8 cellular contexts compared by ENCODE assay signal in genomic region chr22:50530857-50531545, GRCh38. TPM values are rescaled to one million over a fixed set of nuclear protein-coding genes. Genes with fewer than 3 reads are reported as not detected.
DNase-seq lines count a peak whose midpoint lies in the region; ATAC-seq and TF ChIP-seq lines count a peak whose summit lies in the region.
"Had no signal": no experiment of that assay in that cellular context is flagged by ENCODE, and none has a peak within 500 bp of the region (broad histone marks: within the 10 kb centered on the region; RNA-seq: fewer than 3 reads in every experiment).

No MANE protein-coding gene starts in this region.

- H3K27me3 Mint-ChIP-seq in activated CD8-positive, alpha-beta T cell treated with anti-CD3 and anti-CD28 coated beads for 36 hours = no peaks in the 10 kb centered on the region

- no peaks in the 10 kb centered on the region for H3K36me3 ChIP-seq in endocrine pancreas (ENCODE audit: control insufficient read depth, insufficient read depth, low read length)

- TF ChIP-seq CTCF in activated CD8-positive, alpha-beta T cell treated with anti-CD3 and anti-CD28 coated beads for 36 hours (IDR thresholded peaks at IDR 0.05) = no peak

- in situ Hi-C loops in GM18951 (cut with MboI; ENCODE audit: low sequenced_read_pairs, unreplicated experiment) = no loop called here

- peaks cover 36% of the 10 kb centered on the region for H3K4me1 Mint-ChIP-seq in activated CD8-positive, alpha-beta T cell treated with anti-CD3 and anti-CD28 coated beads for 36 hours (ENCODE audit: low read depth)

- no peaks in the 10 kb centered on the region for H3K4me1 ChIP-seq in endocrine pancreas (ENCODE audit: control insufficient read depth, insufficient read depth, low read length)

- H3K4me3 ChIP-seq in endocrine pancreas (ENCODE audit: control insufficient read depth, insufficient read depth, low read length) = no peak overlapping the region

- H3K27me3 ChIP-seq in endocrine pancreas (ENCODE audit: control insufficient read depth, insufficient read depth, low read length) = no peaks in the 10 kb centered on the region

- no peaks in the 10 kb centered on the region for H3K9me3 Mint-ChIP-seq in activated CD8-positive, alpha-beta T cell treated with anti-CD3 and anti-CD28 coated beads for 36 hours

- peak; percentile 84 for TF ChIP-seq POLR2A in GM18951 (IDR thresholded peaks at IDR 0.05; ENCODE audit: extremely low read depth, insufficient read depth, insufficient read length)

- peak overlapping the region; percentile 98 for H3K27ac Mint-ChIP-seq in activated CD8-positive, alpha-beta T cell treated with anti-CD3 and anti-CD28 coated beads for 36 hours

- DNase-seq in NCI-H2171 treated with DMSO at 0.1 percent for 48 hours (lab: John Stamatoyannopoulos, UW) (peak; percentile 38), mucosa of gallbladder (ENCODE audit: low spot score) (peak; percentile 87)
- DNase-seq in activated CD8-positive, alpha-beta T cell treated with anti-CD3 and anti-CD28 coated beads for 36 hours = peak; percentile 93
- peak; percentile 91 for DNase-seq in stimulated activated CD8-positive, alpha-beta memory T cell treated with anti-CD3 and anti-CD28 coated beads, Interleukin-4, amount 100 ng/mL, for 48 hours

- CTCF ChIA-PET in activated CD8-positive, alpha-beta T cell treated with anti-CD3 and anti-CD28 coated beads for 36 hours (lab: Charles Lee) = interaction anchor here (1.3 to 1.7 kb wide), 2 partner anchors 17 to 90 kb away, joined by 6 to 7 read pairs; no protein-coding TSS in a partner anchor

- POLR2A ChIA-PET in activated CD8-positive, alpha-beta T cell treated with anti-CD3 and anti-CD28 coated beads for 36 hours (lab: Charles Lee) = interaction anchor here (0.6 to 2.9 kb wide), 10 partner anchors 9 to 91 kb away, joined by 3 to 20 read pairs (median 6); partner anchors contain the start of genes KLHDC7B, LMF2 and NCAPH2

- H3K9ac ChIP-seq in endocrine pancreas (ENCODE audit: control insufficient read depth, insufficient read depth, low read length) = peak overlapping the region; percentile 76

- H3K9me3 ChIP-seq in endocrine pancreas (ENCODE audit: control insufficient read depth, low read length) = no peaks in the 10 kb centered on the region

- intact Hi-C loops in activated CD8-positive, alpha-beta T cell treated with anti-CD3 and anti-CD28 coated beads for 36 hours (cut with micrococcal nuclease) = no loop called here

- peak overlapping the region; percentile 89 for H3K4me3 Mint-ChIP-seq in activated CD8-positive, alpha-beta T cell treated with anti-CD3 and anti-CD28 coated beads for 36 hours

- peaks cover 20% of the 10 kb centered on the region for H3K36me3 Mint-ChIP-seq in activated CD8-positive, alpha-beta T cell treated with anti-CD3 and anti-CD28 coated beads for 36 hours (ENCODE audit: low read depth)

- peak; percentile 51 for ATAC-seq in activated CD8-positive, alpha-beta T cell treated with anti-CD3 and anti-CD28 coated beads for 36 hours
- ATAC-seq in HG03159 (IDR thresholded peaks at IDR 0.05; ENCODE audit: unreplicated experiment) = no peak

RNA-seq across cellular contexts. Expression of gene TYMP, which starts 1.2 kb away (rescaled TPM):
- 10 to 100 TPM; 24.2 to 24.7 TPM for total RNA-seq in activated CD8-positive, alpha-beta T cell treated with anti-CD3 and anti-CD28 coated beads for 36 hours
- total RNA-seq in mucosa of gallbladder = 34.8 TPM

RNA-seq across cellular contexts. Expression of gene SCO2, which starts 5.6 kb away (rescaled TPM):
- total RNA-seq in activated CD8-positive, alpha-beta T cell treated with anti-CD3 and anti-CD28 coated beads for 36 hours = 1 to 10 TPM in 1 of 2 experiments, not detected in 1; 2.7 TPM
- total RNA-seq in mucosa of gallbladder = 1.3 TPM

RNA-seq across cellular contexts. Expression of gene KLHDC7B, which starts 14.7 kb away (rescaled TPM):
- total RNA-seq in activated CD8-positive, alpha-beta T cell treated with anti-CD3 and anti-CD28 coated beads for 36 hours = 1 to 10 TPM; 5.8 to 6.8 TPM
- 0.17 TPM for total RNA-seq in mucosa of gallbladder
- total RNA-seq: pulmonary artery endothelial cell had no signal

RNA-seq across cellular contexts. Expression of gene NCAPH2, which starts 23.0 kb away (rescaled TPM):
- total RNA-seq in activated CD8-positive, alpha-beta T cell treated with anti-CD3 and anti-CD28 coated beads for 36 hours = 100 to 1,000 TPM; 121 to 126 TPM
- 35.2 TPM for total RNA-seq in mucosa of gallbladder

RNA-seq across cellular contexts. Expression of gene LMF2, which starts 23.5 kb away (rescaled TPM):
- 10 to 100 TPM; 48.0 to 48.8 TPM for total RNA-seq in activated CD8-positive, alpha-beta T cell treated with anti-CD3 and anti-CD28 coated beads for 36 hours
- total RNA-seq in mucosa of gallbladder = 89.1 TPM

Comparison
In these comparisons a context has a peak if more than half of its experiments do, and no peak if none do; other contexts are left out.
1. DNase-seq: peak in every context shown above with its lines; median percentile 93 in activated CD8-positive, alpha-beta T cell treated with anti-CD3 and anti-CD28 coated beads for 36 hours; 91 in stimulated activated CD8-positive, alpha-beta memory T cell treated with anti-CD3 and anti-CD28 coated beads, Interleukin-4, amount 100 ng/mL, for 48 hours; 87 in mucosa of gallbladder; 38 in NCI-H2171 treated with DMSO at 0.1 percent for 48 hours.